ENCODE assay signal across 28 cellular contexts in genomic region chr4:4986856-4987255, GRCh38. TPM values are rescaled to one million over a fixed set of nuclear protein-coding genes. Genes with fewer than 3 reads are reported as not detected.
"Had no signal": no experiment of that assay in that cellular context is flagged by ENCODE, and none has a peak within 500 bp of the region (broad histone marks: within the 10 kb centered on the region; RNA-seq: fewer than 3 reads in every experiment).

No MANE protein-coding gene starts in this region.

- H3K4me3 ChIP-seq: colonic mucosa, prostate gland, sigmoid colon, testis, tibial artery had no signal

- H3K9ac ChIP-seq: parathyroid adenoma had no signal

- H3K79me2 ChIP-seq: parathyroid adenoma had no signal

- H3K4me3 Mint-ChIP-seq: central memory CD8-positive, alpha-beta T cell; dendritic cell treated with granulocyte-macrophage colony-stimulating factor and Interleukin-4, amounts not matched to agents 40 ng/mL and 50 ng/mL, for 4 days; endodermal cell; naive thymus-derived CD8-positive, alpha-beta T cell; nephron progenitor cell; stimulated activated effector memory CD8-positive, alpha-beta T cell treated with anti-CD3 and anti-CD28 coated beads, Interleukin-12 subunit alpha, Interleukin-12 subunit beta, amount 100 ng/mL, for 72 hours; type B pancreatic cell had no signal

- H3K27me3 Mint-ChIP-seq: dendritic cell treated with granulocyte-macrophage colony-stimulating factor and Interleukin-4, amounts not matched to agents 40 ng/mL and 50 ng/mL, for 4 days had no signal

- H3K27me3 ChIP-seq: colonic mucosa, foreskin keratinocyte, sigmoid colon, testis, tibial artery had no signal

- H3K4me1 Mint-ChIP-seq: central memory CD8-positive, alpha-beta T cell; endodermal cell; stimulated activated effector memory CD8-positive, alpha-beta T cell treated with anti-CD3 and anti-CD28 coated beads, Interleukin-12 subunit alpha, Interleukin-12 subunit beta, amount 100 ng/mL, for 72 hours had no signal

- H3K4me1 ChIP-seq: colonic mucosa, foreskin keratinocyte, parathyroid adenoma, prostate gland, testis had no signal

- H3K9me3 Mint-ChIP-seq: central memory CD8-positive, alpha-beta T cell; dendritic cell treated with granulocyte-macrophage colony-stimulating factor and Interleukin-4, amounts not matched to agents 40 ng/mL and 50 ng/mL, for 4 days; endodermal cell; naive thymus-derived CD8-positive, alpha-beta T cell; nephron progenitor cell; stimulated activated effector memory CD8-positive, alpha-beta T cell treated with anti-CD3 and anti-CD28 coated beads, Interleukin-12 subunit alpha, Interleukin-12 subunit beta, amount 100 ng/mL, for 72 hours; type B pancreatic cell had no signal

- ATAC-seq: esophagus mucosa; foreskin keratinocyte; left lobe of liver; naive thymus-derived CD8-positive, alpha-beta T cell; right cardiac atrium; stimulated activated effector memory CD8-positive, alpha-beta T cell treated with anti-CD3 and anti-CD28 coated beads, Interleukin-12 subunit alpha, Interleukin-12 subunit beta, amount 100 ng/mL, for 72 hours; stimulated activated naive CD8-positive, alpha-beta T cell treated with anti-CD3 and anti-CD28 coated beads, Interleukin-15, Interleukin-2, amounts not matched to agents 100 U/mL and 50 U/mL, for 24 hours had no signal

- H3K36me3 Mint-ChIP-seq: naive thymus-derived CD8-positive, alpha-beta T cell; stimulated activated effector memory CD8-positive, alpha-beta T cell treated with anti-CD3 and anti-CD28 coated beads, Interleukin-12 subunit alpha, Interleukin-12 subunit beta, amount 100 ng/mL, for 72 hours; type B pancreatic cell had no signal

- H3K27ac Mint-ChIP-seq: dendritic cell treated with granulocyte-macrophage colony-stimulating factor and Interleukin-4, amounts not matched to agents 40 ng/mL and 50 ng/mL, for 4 days; endodermal cell; nephron progenitor cell; stimulated activated effector memory CD8-positive, alpha-beta T cell treated with anti-CD3 and anti-CD28 coated beads, Interleukin-12 subunit alpha, Interleukin-12 subunit beta, amount 100 ng/mL, for 72 hours; type B pancreatic cell had no signal

- DNase-seq: colonic mucosa; effector CD8-positive, alpha-beta T cell; endodermal cell; head of caudate nucleus; mesendoderm; midbrain; naive thymus-derived CD8-positive, alpha-beta T cell; nephron progenitor cell; occipital lobe; right cardiac atrium; sigmoid colon; stimulated activated CD4-positive, alpha-beta T cell treated with anti-CD3 and anti-CD28 coated beads, Interleukin-2, amount 100 ng/mL, for 24 hours; stimulated activated CD4-positive, alpha-beta T cell treated with anti-CD3 and anti-CD28 coated beads, Interleukin-4, amount 100 ng/mL, for 24 hours; stimulated activated naive CD8-positive, alpha-beta T cell treated with anti-CD3 and anti-CD28 coated beads, Interleukin-15, Interleukin-2, amounts not matched to agents 100 U/mL and 50 U/mL, for 24 hours; substantia nigra; testis; tibial artery had no signal

- H3K36me3 ChIP-seq: colonic mucosa, prostate gland, sigmoid colon, tibial artery had no signal

- H2AFZ ChIP-seq: parathyroid adenoma had no signal

- H3K9me3 ChIP-seq: colonic mucosa, prostate gland, sigmoid colon, testis, tibial artery had no signal

- H3K27ac ChIP-seq: colonic mucosa, epithelial cell of prostate, foreskin keratinocyte, parathyroid adenoma, prostate gland, sigmoid colon, testis, tibial artery had no signal

RNA-seq across cellular contexts. Expression of gene CYTL1, which starts 32.4 kb away (rescaled TPM):
- total RNA-seq: left lobe of liver; myocyte; naive thymus-derived CD8-positive, alpha-beta T cell had no signal
